In the genomic region with DNA sequence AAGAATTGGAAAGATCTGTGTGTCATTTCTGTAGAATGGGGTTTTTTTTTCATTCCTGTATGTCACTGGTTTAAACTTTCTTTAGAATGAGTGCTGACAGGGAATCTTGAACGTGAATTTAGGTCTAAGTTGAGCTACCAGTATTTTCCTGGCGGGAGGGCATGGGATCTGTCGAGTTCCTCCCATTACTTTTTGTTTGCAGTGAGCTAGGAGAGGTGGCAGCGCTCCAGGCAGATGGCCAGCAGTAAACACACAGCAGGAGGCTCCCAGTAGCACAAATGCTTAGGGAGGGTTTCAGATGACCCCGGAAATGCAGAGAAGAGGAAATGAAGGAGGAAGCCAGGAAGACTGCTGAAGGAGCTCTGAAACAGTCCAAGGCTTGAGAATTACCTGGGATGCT, we compare ENCODE assay signal across 1 cellular context.
A peak's percentile ranks its signal among the peaks of the same experiment; 100 is the strongest.
TF ChIP-seq lines count a peak whose summit lies in the region.

No MANE protein-coding gene starts in this region.

TF ChIP-seq in HEK293, 187 proteins besides CTCF, POLR2A, EP300 and RAD21 (continued from another document and continues in another):
- TF ChIP-seq ZIC2 (tag by site-specific recombination; IDR thresholded peaks at IDR 0.05) (peak; percentile 87), ZFP41 (tag by site-specific recombination; IDR thresholded peaks at IDR 0.05; ENCODE audit: borderline replicate concordance) (no peak), ZNF473 (tag by site-specific recombination; IDR thresholded peaks at IDR 0.05) (no peak), ZBTB20 (tag by site-specific recombination; IDR thresholded peaks at IDR 0.05) (0 out of 2 replicates have a peak, but pooled peaks have one; percentile 83), HOXA7 (CRISPR knock-in tag; IDR thresholded peaks at IDR 0.05; ENCODE audit: borderline replicate concordance) (no peak), ZNF214 (tag by site-specific recombination; IDR thresholded peaks at IDR 0.05; ENCODE audit: borderline replicate concordance) (no peak), ZNF791 (tag by site-specific recombination; IDR thresholded peaks at IDR 0.05) (no peak), ZNF48 (tag by site-specific recombination; IDR thresholded peaks at IDR 0.05) (no peak), ZNF274 (IDR thresholded peaks at IDR 0.05; ENCODE audit: low read length) (no peak), ZNF274 (tag by site-specific recombination; IDR thresholded peaks at IDR 0.05; ENCODE audit: borderline replicate concordance) (no peak), ZNF132 (tag by site-specific recombination; IDR thresholded peaks at IDR 0.05; ENCODE audit: borderline replicate concordance) (no peak), ZNF426 (tag by site-specific recombination; IDR thresholded peaks at IDR 0.05) (no peak), ZXDB (tag by site-specific recombination; IDR thresholded peaks at IDR 0.05) (no peak), ZNF239 (tag by site-specific recombination; IDR thresholded peaks at IDR 0.05) (no peak), RBAK (tag by site-specific recombination; IDR thresholded peaks at IDR 0.05) (no peak), ZSCAN23 (tag by site-specific recombination; IDR thresholded peaks at IDR 0.05) (no peak), PRDM1 (tag by site-specific recombination; IDR thresholded peaks at IDR 0.05) (no peak), GLIS1 (tag by site-specific recombination; IDR thresholded peaks at IDR 0.05) (peak; percentile 62), FEZF1 (tag by site-specific recombination; IDR thresholded peaks at IDR 0.05) (peak; percentile 34; the same call in 1 of the 2 replicates), ZNF302 (tag by site-specific recombination; IDR thresholded peaks at IDR 0.05; ENCODE audit: low read depth) (no peak), KLF16 (tag by site-specific recombination; IDR thresholded peaks at IDR 0.05) (no peak), ZNF292 (tag by site-specific recombination; IDR thresholded peaks at IDR 0.05; ENCODE audit: borderline replicate concordance, low read depth) (no peak), ZNF558 (tag by site-specific recombination; IDR thresholded peaks at IDR 0.05) (0 out of 2 replicates have a peak, but pooled peaks have one; percentile 41)
- TF ChIP-seq, protein P1, sequence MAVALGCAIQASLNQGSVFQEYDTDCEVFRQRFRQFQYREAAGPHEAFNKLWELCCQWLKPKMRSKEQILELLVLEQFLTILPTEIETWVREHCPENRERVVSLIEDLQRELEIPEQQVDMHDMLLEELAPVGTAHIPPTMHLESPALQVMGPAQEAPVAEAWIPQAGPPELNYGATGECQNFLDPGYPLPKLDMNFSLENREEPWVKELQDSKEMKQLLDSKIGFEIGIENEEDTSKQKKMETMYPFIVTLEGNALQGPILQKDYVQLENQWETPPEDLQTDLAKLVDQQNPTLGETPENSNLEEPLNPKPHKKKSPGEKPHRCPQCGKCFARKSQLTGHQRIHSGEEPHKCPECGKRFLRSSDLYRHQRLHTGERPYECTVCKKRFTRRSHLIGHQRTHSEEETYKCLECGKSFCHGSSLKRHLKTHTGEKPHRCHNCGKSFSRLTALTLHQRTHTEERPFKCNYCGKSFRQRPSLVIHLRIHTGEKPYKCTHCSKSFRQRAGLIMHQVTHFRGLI (tag by site-specific recombination; IDR thresholded peaks at IDR 0.05) = no peak
- TF ChIP-seq, protein P2, sequence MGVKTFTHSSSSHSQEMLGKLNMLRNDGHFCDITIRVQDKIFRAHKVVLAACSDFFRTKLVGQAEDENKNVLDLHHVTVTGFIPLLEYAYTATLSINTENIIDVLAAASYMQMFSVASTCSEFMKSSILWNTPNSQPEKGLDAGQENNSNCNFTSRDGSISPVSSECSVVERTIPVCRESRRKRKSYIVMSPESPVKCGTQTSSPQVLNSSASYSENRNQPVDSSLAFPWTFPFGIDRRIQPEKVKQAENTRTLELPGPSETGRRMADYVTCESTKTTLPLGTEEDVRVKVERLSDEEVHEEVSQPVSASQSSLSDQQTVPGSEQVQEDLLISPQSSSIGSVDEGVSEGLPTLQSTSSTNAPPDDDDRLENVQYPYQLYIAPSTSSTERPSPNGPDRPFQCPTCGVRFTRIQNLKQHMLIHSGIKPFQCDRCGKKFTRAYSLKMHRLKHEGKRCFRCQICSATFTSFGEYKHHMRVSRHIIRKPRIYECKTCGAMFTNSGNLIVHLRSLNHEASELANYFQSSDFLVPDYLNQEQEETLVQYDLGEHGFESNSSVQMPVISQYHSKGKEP (tag by site-specific recombination; IDR thresholded peaks at IDR 0.05) = no peak
- TF ChIP-seq, protein P3, sequence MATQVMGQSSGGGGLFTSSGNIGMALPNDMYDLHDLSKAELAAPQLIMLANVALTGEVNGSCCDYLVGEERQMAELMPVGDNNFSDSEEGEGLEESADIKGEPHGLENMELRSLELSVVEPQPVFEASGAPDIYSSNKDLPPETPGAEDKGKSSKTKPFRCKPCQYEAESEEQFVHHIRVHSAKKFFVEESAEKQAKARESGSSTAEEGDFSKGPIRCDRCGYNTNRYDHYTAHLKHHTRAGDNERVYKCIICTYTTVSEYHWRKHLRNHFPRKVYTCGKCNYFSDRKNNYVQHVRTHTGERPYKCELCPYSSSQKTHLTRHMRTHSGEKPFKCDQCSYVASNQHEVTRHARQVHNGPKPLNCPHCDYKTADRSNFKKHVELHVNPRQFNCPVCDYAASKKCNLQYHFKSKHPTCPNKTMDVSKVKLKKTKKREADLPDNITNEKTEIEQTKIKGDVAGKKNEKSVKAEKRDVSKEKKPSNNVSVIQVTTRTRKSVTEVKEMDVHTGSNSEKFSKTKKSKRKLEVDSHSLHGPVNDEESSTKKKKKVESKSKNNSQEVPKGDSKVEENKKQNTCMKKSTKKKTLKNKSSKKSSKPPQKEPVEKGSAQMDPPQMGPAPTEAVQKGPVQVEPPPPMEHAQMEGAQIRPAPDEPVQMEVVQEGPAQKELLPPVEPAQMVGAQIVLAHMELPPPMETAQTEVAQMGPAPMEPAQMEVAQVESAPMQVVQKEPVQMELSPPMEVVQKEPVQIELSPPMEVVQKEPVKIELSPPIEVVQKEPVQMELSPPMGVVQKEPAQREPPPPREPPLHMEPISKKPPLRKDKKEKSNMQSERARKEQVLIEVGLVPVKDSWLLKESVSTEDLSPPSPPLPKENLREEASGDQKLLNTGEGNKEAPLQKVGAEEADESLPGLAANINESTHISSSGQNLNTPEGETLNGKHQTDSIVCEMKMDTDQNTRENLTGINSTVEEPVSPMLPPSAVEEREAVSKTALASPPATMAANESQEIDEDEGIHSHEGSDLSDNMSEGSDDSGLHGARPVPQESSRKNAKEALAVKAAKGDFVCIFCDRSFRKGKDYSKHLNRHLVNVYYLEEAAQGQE (tag by site-specific recombination; IDR thresholded peaks at IDR 0.05) = no peak
- TF ChIP-seq, protein P4, sequence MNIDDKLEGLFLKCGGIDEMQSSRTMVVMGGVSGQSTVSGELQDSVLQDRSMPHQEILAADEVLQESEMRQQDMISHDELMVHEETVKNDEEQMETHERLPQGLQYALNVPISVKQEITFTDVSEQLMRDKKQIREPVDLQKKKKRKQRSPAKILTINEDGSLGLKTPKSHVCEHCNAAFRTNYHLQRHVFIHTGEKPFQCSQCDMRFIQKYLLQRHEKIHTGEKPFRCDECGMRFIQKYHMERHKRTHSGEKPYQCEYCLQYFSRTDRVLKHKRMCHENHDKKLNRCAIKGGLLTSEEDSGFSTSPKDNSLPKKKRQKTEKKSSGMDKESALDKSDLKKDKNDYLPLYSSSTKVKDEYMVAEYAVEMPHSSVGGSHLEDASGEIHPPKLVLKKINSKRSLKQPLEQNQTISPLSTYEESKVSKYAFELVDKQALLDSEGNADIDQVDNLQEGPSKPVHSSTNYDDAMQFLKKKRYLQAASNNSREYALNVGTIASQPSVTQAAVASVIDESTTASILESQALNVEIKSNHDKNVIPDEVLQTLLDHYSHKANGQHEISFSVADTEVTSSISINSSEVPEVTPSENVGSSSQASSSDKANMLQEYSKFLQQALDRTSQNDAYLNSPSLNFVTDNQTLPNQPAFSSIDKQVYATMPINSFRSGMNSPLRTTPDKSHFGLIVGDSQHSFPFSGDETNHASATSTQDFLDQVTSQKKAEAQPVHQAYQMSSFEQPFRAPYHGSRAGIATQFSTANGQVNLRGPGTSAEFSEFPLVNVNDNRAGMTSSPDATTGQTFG (tag by site-specific recombination; IDR thresholded peaks at IDR 0.05; ENCODE audit: borderline replicate concordance) = no peak
- TF ChIP-seq, protein P5, sequence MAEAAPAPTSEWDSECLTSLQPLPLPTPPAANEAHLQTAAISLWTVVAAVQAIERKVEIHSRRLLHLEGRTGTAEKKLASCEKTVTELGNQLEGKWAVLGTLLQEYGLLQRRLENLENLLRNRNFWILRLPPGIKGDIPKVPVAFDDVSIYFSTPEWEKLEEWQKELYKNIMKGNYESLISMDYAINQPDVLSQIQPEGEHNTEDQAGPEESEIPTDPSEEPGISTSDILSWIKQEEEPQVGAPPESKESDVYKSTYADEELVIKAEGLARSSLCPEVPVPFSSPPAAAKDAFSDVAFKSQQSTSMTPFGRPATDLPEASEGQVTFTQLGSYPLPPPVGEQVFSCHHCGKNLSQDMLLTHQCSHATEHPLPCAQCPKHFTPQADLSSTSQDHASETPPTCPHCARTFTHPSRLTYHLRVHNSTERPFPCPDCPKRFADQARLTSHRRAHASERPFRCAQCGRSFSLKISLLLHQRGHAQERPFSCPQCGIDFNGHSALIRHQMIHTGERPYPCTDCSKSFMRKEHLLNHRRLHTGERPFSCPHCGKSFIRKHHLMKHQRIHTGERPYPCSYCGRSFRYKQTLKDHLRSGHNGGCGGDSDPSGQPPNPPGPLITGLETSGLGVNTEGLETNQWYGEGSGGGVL (tag by site-specific recombination; IDR thresholded peaks at IDR 0.05) = no peak
- TF ChIP-seq, protein P6, sequence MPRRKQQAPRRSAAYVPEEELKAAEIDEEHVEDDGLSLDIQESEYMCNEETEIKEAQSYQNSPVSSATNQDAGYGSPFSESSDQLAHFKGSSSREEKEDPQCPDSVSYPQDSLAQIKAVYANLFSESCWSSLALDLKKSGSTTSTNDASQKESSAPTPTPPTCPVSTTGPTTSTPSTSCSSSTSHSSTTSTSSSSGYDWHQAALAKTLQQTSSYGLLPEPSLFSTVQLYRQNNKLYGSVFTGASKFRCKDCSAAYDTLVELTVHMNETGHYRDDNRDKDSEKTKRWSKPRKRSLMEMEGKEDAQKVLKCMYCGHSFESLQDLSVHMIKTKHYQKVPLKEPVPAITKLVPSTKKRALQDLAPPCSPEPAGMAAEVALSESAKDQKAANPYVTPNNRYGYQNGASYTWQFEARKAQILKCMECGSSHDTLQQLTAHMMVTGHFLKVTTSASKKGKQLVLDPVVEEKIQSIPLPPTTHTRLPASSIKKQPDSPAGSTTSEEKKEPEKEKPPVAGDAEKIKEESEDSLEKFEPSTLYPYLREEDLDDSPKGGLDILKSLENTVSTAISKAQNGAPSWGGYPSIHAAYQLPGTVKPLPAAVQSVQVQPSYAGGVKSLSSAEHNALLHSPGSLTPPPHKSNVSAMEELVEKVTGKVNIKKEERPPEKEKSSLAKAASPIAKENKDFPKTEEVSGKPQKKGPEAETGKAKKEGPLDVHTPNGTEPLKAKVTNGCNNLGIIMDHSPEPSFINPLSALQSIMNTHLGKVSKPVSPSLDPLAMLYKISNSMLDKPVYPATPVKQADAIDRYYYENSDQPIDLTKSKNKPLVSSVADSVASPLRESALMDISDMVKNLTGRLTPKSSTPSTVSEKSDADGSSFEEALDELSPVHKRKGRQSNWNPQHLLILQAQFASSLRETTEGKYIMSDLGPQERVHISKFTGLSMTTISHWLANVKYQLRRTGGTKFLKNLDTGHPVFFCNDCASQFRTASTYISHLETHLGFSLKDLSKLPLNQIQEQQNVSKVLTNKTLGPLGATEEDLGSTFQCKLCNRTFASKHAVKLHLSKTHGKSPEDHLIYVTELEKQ (tag by site-specific recombination; IDR thresholded peaks at IDR 0.05; ENCODE audit: borderline replicate concordance) = no peak
- TF ChIP-seq, protein P7, sequence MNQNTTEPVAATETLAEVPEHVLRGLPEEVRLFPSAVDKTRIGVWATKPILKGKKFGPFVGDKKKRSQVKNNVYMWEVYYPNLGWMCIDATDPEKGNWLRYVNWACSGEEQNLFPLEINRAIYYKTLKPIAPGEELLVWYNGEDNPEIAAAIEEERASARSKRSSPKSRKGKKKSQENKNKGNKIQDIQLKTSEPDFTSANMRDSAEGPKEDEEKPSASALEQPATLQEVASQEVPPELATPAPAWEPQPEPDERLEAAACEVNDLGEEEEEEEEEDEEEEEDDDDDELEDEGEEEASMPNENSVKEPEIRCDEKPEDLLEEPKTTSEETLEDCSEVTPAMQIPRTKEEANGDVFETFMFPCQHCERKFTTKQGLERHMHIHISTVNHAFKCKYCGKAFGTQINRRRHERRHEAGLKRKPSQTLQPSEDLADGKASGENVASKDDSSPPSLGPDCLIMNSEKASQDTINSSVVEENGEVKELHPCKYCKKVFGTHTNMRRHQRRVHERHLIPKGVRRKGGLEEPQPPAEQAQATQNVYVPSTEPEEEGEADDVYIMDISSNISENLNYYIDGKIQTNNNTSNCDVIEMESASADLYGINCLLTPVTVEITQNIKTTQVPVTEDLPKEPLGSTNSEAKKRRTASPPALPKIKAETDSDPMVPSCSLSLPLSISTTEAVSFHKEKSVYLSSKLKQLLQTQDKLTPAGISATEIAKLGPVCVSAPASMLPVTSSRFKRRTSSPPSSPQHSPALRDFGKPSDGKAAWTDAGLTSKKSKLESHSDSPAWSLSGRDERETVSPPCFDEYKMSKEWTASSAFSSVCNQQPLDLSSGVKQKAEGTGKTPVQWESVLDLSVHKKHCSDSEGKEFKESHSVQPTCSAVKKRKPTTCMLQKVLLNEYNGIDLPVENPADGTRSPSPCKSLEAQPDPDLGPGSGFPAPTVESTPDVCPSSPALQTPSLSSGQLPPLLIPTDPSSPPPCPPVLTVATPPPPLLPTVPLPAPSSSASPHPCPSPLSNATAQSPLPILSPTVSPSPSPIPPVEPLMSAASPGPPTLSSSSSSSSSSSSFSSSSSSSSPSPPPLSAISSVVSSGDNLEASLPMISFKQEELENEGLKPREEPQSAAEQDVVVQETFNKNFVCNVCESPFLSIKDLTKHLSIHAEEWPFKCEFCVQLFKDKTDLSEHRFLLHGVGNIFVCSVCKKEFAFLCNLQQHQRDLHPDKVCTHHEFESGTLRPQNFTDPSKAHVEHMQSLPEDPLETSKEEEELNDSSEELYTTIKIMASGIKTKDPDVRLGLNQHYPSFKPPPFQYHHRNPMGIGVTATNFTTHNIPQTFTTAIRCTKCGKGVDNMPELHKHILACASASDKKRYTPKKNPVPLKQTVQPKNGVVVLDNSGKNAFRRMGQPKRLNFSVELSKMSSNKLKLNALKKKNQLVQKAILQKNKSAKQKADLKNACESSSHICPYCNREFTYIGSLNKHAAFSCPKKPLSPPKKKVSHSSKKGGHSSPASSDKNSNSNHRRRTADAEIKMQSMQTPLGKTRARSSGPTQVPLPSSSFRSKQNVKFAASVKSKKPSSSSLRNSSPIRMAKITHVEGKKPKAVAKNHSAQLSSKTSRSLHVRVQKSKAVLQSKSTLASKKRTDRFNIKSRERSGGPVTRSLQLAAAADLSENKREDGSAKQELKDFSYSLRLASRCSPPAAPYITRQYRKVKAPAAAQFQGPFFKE (tag by site-specific recombination; IDR thresholded peaks at IDR 0.05; ENCODE audit: borderline replicate concordance) = no peak
- TF ChIP-seq, protein P8, sequence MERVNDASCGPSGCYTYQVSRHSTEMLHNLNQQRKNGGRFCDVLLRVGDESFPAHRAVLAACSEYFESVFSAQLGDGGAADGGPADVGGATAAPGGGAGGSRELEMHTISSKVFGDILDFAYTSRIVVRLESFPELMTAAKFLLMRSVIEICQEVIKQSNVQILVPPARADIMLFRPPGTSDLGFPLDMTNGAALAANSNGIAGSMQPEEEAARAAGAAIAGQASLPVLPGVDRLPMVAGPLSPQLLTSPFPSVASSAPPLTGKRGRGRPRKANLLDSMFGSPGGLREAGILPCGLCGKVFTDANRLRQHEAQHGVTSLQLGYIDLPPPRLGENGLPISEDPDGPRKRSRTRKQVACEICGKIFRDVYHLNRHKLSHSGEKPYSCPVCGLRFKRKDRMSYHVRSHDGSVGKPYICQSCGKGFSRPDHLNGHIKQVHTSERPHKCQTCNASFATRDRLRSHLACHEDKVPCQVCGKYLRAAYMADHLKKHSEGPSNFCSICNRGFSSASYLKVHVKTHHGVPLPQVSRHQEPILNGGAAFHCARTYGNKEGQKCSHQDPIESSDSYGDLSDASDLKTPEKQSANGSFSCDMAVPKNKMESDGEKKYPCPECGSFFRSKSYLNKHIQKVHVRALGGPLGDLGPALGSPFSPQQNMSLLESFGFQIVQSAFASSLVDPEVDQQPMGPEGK (tag by site-specific recombination; IDR thresholded peaks at IDR 0.05) = no peak
